Comparison of ENCODE assay signal across 8 cellular contexts in the genomic region with DNA sequence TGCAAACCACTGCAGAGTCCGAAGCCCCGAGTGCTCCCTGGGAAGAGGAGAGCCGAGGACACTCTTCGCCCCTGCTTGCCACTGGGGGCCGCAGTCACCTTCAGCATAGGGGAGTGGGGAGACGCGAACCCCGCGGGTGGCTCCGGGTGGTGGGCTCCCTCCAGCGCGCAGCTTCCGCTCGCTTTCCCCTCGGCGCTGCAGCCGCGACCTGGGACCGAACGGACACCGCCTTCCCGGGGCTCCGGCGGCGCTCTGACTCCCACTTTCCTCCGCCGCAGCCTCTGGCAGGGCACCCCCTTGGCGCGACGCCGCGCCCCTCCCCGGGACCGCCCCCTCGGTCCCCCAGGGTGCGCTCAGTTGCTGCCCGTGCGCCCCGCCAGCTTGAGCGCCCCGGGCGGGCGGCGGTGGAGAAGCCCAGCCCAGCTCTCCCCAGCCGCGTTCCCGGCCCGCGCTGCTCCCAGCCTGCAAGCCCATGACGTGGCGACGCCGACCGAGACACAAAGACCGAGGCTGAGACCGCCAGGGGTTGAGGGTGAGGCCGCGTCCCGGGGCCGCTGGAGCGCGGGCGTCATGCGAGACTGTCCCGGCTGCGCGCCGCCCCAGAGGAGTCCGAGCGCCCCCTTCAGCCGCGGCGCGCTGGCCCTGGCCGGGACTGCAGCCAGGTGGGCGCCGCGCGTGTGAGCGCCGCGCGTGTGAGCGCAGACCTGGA. TPM values are rescaled to one million over a fixed set of nuclear protein-coding genes. Genes with fewer than 3 reads are reported as not detected.
A peak's percentile ranks its signal among the peaks of the same experiment; 100 is the strongest.
DNase-seq lines count a peak whose midpoint lies in the region; TF ChIP-seq lines count a peak whose summit lies in the region.

Gene MINAR1 (plus strand): TSS at position 701 of the 709 bp plus-strand sequence. CDS start 23,812 bp downstream, outside the sequence.

- no peak within 1 kb of the TSS for H3K9ac ChIP-seq in fibroblast of lung (ENCODE audit: insufficient read depth, low read length)

- intact Hi-C loops in activated CD4-positive, alpha-beta T cell treated with anti-CD3 and anti-CD28 coated beads, Interleukin-2, amount 10 ng/mL, durations not matched to agents 24 days and 14 days (cut with micrococcal nuclease): no loop called here

- H3K27me3 Mint-ChIP-seq in activated CD4-positive, alpha-beta T cell treated with anti-CD3 and anti-CD28 coated beads, Interleukin-2, amount 10 ng/mL, durations not matched to agents 24 days and 14 days: peaks cover 69% of the 10 kb centered on the region

- peak; percentile 53 for DNase-seq in activated CD4-positive, alpha-beta T cell treated with anti-CD3 and anti-CD28 coated beads, Interleukin-2, amount 10 ng/mL, durations not matched to agents 24 days and 14 days
- no peak for DNase-seq in activated CD4-positive, alpha-beta T cell treated with anti-CD3 and anti-CD28 coated beads, Interleukin-2, amount 50 U/mL, for 1 hour
- DNase-seq in SK-N-DZ (ENCODE audit: low spot score) (peak; percentile 66), fibroblast of lung (ENCODE audit: low read depth in 2 of 2) (peak; percentile 36 to 74), CD1c-positive myeloid dendritic cell (ENCODE audit: extremely low spot score) (no peak)
- no peak for DNase-seq in effector CD8-positive, alpha-beta T cell (lab: John Stamatoyannopoulos, UW)
- no peak for DNase-seq in activated effector memory CD4-positive, alpha-beta T cell treated with Interleukin-2 at 50 U/mL for 16 hours

- no peak within 1 kb of the TSS for H3K27ac ChIP-seq in fibroblast of lung (ENCODE audit: insufficient read depth, low read length)
- H3K27ac ChIP-seq in neutrophil: no peak within 1 kb of the TSS

- no peaks in the 10 kb centered on the region for H3K79me2 ChIP-seq in fibroblast of lung (ENCODE audit: control insufficient read depth, insufficient read depth, low read length)

- TF ChIP-seq CTCF in fibroblast of lung (conservative IDR thresholded peaks at IDR 0.05 in 1 of 2, IDR thresholded peaks at IDR 0.05 in 1 of 2; ENCODE audit: low read depth in 1 of 2, low read length in 2 of 2) (peak in 1 of 2 donors; percentile 24), neutrophil (IDR thresholded peaks at IDR 0.05) (no peak)

- H3K4me2 ChIP-seq in fibroblast of lung (ENCODE audit: extremely low read depth, insufficient read depth, low read length): peak within 1 kb of the TSS; percentile 74

- no peaks in the 10 kb centered on the region for H4K20me1 ChIP-seq in fibroblast of lung (ENCODE audit: control insufficient read depth, extremely low read depth, insufficient read depth, low read length)

- H3K27me3 ChIP-seq in fibroblast of lung (ENCODE audit: control insufficient read depth, insufficient read depth, low read length) (peaks cover 25% of the 10 kb centered on the region), neutrophil (peaks cover 100% of the 10 kb centered on the region)

- H3K4me3 Mint-ChIP-seq in activated CD4-positive, alpha-beta T cell treated with anti-CD3 and anti-CD28 coated beads, Interleukin-2, amount 10 ng/mL, durations not matched to agents 24 days and 14 days: peak within 1 kb of the TSS; percentile 51

- H3K36me3 Mint-ChIP-seq in activated CD4-positive, alpha-beta T cell treated with anti-CD3 and anti-CD28 coated beads, Interleukin-2, amount 10 ng/mL, durations not matched to agents 24 days and 14 days (ENCODE audit: low read depth): no peaks in the 10 kb centered on the region

- H3K27ac Mint-ChIP-seq in activated CD4-positive, alpha-beta T cell treated with anti-CD3 and anti-CD28 coated beads, Interleukin-2, amount 10 ng/mL, durations not matched to agents 24 days and 14 days: peak within 1 kb of the TSS; percentile 5

- no peaks in the 10 kb centered on the region for H3K9me3 ChIP-seq in fibroblast of lung (ENCODE audit: control insufficient read depth, insufficient read depth, low read depth, low read length)
- H3K9me3 ChIP-seq in neutrophil: no peaks in the 10 kb centered on the region

- peak within 1 kb of the TSS; percentile 56 for H2AFZ ChIP-seq in fibroblast of lung (ENCODE audit: low read length)

- H3K9me3 Mint-ChIP-seq in activated CD4-positive, alpha-beta T cell treated with anti-CD3 and anti-CD28 coated beads, Interleukin-2, amount 10 ng/mL, durations not matched to agents 24 days and 14 days: no peaks in the 10 kb centered on the region

- H3K36me3 ChIP-seq in fibroblast of lung (ENCODE audit: control insufficient read depth, insufficient read depth, low read length): no peaks in the 10 kb centered on the region
- H3K36me3 ChIP-seq in neutrophil: no peaks in the 10 kb centered on the region

- no peaks in the 10 kb centered on the region for H3K4me1 ChIP-seq in fibroblast of lung (ENCODE audit: control insufficient read depth, extremely low read depth, insufficient read depth, low read length)
- peaks cover 19 to 27% of the 10 kb centered on the region in 2 experiments for H3K4me1 ChIP-seq in neutrophil (ENCODE audit: control insufficient read depth in 1 of 2, insufficient read depth in 1 of 2, low read depth in 1 of 2, low read length in 1 of 2)

- peak within 1 kb of the TSS; percentile 22 to 57 (median 41) for H3K4me3 ChIP-seq in fibroblast of lung (replicated peaks in 1 of 4; ENCODE audit: control extremely low read depth in 1 of 4, insufficient read depth in 1 of 4, low read depth in 3 of 4, low read length in 4 of 4)
- peak within 1 kb of the TSS; percentile 44 to 60 for H3K4me3 ChIP-seq in neutrophil (ENCODE audit: low read depth in 1 of 2, low read length in 1 of 2)

- peaks cover 4% of the 10 kb centered on the region for H3K4me1 Mint-ChIP-seq in activated CD4-positive, alpha-beta T cell treated with anti-CD3 and anti-CD28 coated beads, Interleukin-2, amount 10 ng/mL, durations not matched to agents 24 days and 14 days

RNA-seq across cellular contexts. Expression of gene MINAR1, which starts in this region (rescaled TPM):
- 0.64 and 0.65 TPM in 2 replicates for total RNA-seq in activated CD4-positive, alpha-beta T cell treated with anti-CD3 and anti-CD28 coated beads, Interleukin-2, amount 10 ng/mL, durations not matched to agents 24 days and 14 days
- 0.60 and 0.85 TPM in 2 replicates for polyA plus RNA-seq in SK-N-DZ (2014; cell fraction: cytosol; rRNA removed)
- polyA plus RNA-seq in SK-N-DZ (2014; cell fraction: nucleus; rRNA removed): 0.99 and 1.7 TPM in 2 replicates
- 0.26 and 0.33 TPM in 2 replicates for total RNA-seq in fibroblast of lung
- 0.24 and 0.58 TPM in 2 replicates for polyA plus RNA-seq in fibroblast of lung
- 0.28 and 0.65 TPM in 2 replicates for polyA plus RNA-seq in fibroblast of lung (2012)
- 0.70 and 2.2 TPM in 2 replicates for polyA minus RNA-seq in fibroblast of lung (ENCODE audit: low replicate concordance)

Comparison
In these comparisons a context has a peak if more than half of its experiments do, and no peak if none do; other contexts are left out.
1. Peak in DNase-seq in activated CD4-positive, alpha-beta T cell treated with anti-CD3 and anti-CD28 coated beads, Interleukin-2, amount 10 ng/mL, durations not matched to agents 24 days and 14 days; RNA of the gene not detected or under 1 TPM.
2. DNase-seq: peak in SK-N-DZ (single experiment) and fibroblast of lung (2 of 2); none in activated CD4-positive, alpha-beta T cell treated with anti-CD3 and anti-CD28 coated beads, Interleukin-2, amount 50 U/mL, for 1 hour (single experiment), effector CD8-positive, alpha-beta T cell (single experiment), CD1c-positive myeloid dendritic cell (single experiment) and activated effector memory CD4-positive, alpha-beta T cell treated with Interleukin-2 at 50 U/mL for 16 hours (single experiment).